14 cellular contexts compared by ENCODE assay signal in the genomic region with DNA sequence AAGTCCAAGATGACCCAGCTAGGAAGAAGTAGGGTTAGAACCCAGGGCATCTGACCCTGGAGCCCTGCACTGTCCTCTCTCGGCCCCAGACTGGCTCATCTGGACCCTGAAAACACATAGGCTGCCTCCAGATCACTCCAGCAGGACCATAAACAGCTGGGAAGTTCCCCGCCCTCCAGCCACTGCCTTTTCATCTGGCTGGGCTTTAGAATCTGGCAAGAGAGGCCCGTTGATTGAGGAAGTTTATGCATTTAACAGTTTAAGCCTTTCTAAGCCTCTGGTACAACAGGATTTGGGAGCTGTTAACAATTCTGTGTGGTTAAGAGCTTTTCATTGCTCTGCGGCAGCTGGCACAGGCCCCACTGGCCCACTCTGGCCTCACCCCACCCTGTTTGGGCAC.
DNase-seq lines count a peak whose midpoint lies in the region; ATAC-seq, FAIRE-seq and TF ChIP-seq lines count a peak whose summit lies in the region.
"Had no signal": no experiment of that assay in that cellular context is flagged by ENCODE, and none has a peak within 500 bp of the region (broad histone marks: within the 10 kb centered on the region; RNA-seq: fewer than 3 reads in every experiment).

No MANE protein-coding gene starts in this region.

- H3K27me3 ChIP-seq in IMR-90 (ENCODE audit: control insufficient read depth, insufficient read depth, low read length) (no peaks in the 10 kb centered on the region), H1 (replicated peaks in 1 of 4; ENCODE audit: control insufficient read depth in 3 of 4, extremely low read depth in 1 of 4, insufficient read depth in 3 of 4, low read length in 3 of 4) (no peaks in the 10 kb centered on the region), testis (no peaks in the 10 kb centered on the region)
- H3K27me3 ChIP-seq: BLaER1, stomach had no signal

- no TSS peak for BruUV-seq in IMR-90 (replicated peaks; lab: Mats Ljungman, UMichigan)

- POLR2A ChIA-PET in IMR-90 (lab: Charles Lee; ENCODE audit: unreplicated experiment): no interaction called here
- POLR2A ChIA-PET in H1 (lab: Charles Lee; ENCODE audit: partially characterized antibody): no interaction called here

- H3K79me1 ChIP-seq in IMR-90 (ENCODE audit: low read depth in 1 of 2, low read length in 2 of 2) (peaks cover 15 to 68% of the 10 kb centered on the region in 2 experiments; a peak in 3 of 4 replicates), H1 (ENCODE audit: low read depth, low read length) (no peaks in the 10 kb centered on the region)

- TF ChIP-seq EP300 in H1 (IDR thresholded peaks at IDR 0.05; ENCODE audit: borderline replicate concordance in 1 of 2, low read depth in 2 of 2, low read length in 2 of 2): no peak

- H3K23ac ChIP-seq in IMR-90 (ENCODE audit: low read depth, low read length) (no peak overlapping the region), H1 (ENCODE audit: insufficient read length) (no peak overlapping the region)

- no peaks in the 10 kb centered on the region for H3K9me3 ChIP-seq in IMR-90 (ENCODE audit: control insufficient read depth, insufficient read depth, low read length)
- H3K9me3 ChIP-seq in H1 (ENCODE audit: insufficient read depth in 2 of 2, low read depth in 1 of 2, low read length in 1 of 2): no peaks in the 10 kb centered on the region
- H3K9me3 ChIP-seq in testis: no peaks in the 10 kb centered on the region
- H3K9me3 ChIP-seq: BLaER1, stomach had no signal

- H3K18ac ChIP-seq in IMR-90 (ENCODE audit: low read depth, low read length) (no peak overlapping the region), H1 (ENCODE audit: extremely low read depth, low read length) (no peak overlapping the region; the same call in 1 of the 2 replicates)

- H2BK5ac ChIP-seq in IMR-90 (ENCODE audit: low read depth, low read length, poor library complexity, severe bottlenecking): no peak overlapping the region
- no peak overlapping the region for H2BK5ac ChIP-seq in H1 (ENCODE audit: low read depth, low read length)

- no peak for TF ChIP-seq CTCF in IMR-90 (conservative IDR thresholded peaks at IDR 0.05; ENCODE audit: low read depth, low read length)
- TF ChIP-seq CTCF in H1 (IDR thresholded peaks at IDR 0.05; ENCODE audit: control extremely low read depth in 1 of 3, insufficient read depth in 1 of 3, low read depth in 1 of 3, low read length in 3 of 3): no peak
- TF ChIP-seq CTCF in testis (IDR thresholded peaks at IDR 0.05): no peak

- H3K4ac ChIP-seq in IMR-90 (ENCODE audit: low read depth, low read length) (no peak overlapping the region), H1 (replicated peaks; ENCODE audit: insufficient read length, low read depth, low read length) (no peak overlapping the region)

- ATAC-seq in IMR-90 (ENCODE audit: low read depth): peak; percentile 63
- ATAC-seq in left lobe of liver: peak; percentile 26
- ATAC-seq in HG03457 (IDR thresholded peaks at IDR 0.05; ENCODE audit: unreplicated experiment): no peak
- no peak for ATAC-seq in GM18858 (IDR thresholded peaks at IDR 0.05; ENCODE audit: unreplicated experiment)
- no peak for ATAC-seq in GM21786 (IDR thresholded peaks at IDR 0.05; ENCODE audit: unreplicated experiment)
- ATAC-seq: activated CD8-positive, alpha-beta T cell treated with anti-CD3 and anti-CD28 coated beads, Interleukin-2, amount 10 ng/mL, durations not matched to agents 7 days and 5 days; activated T-helper 17 cell treated with anti-CD3 and anti-CD28 coated beads, Interleukin-2, amount 50 U/mL, for 72 hours; PC-3 had no signal

- H2AK5ac ChIP-seq in IMR-90 (ENCODE audit: low read depth, low read length): no peak overlapping the region; the same call in 1 of the 2 replicates
- no peak overlapping the region for H2AK5ac ChIP-seq in H1 (ENCODE audit: low read depth, low read length)

- no peak overlapping the region for H3K9ac ChIP-seq in IMR-90 (ENCODE audit: low read depth, low read length)
- no peak overlapping the region for H3K9ac ChIP-seq in H1 (replicated peaks in 1 of 4; ENCODE audit: extremely low read depth in 1 of 4, low read depth in 3 of 4, low read length in 3 of 4)
- H3K9ac ChIP-seq: BLaER1 had no signal

- CTCF ChIA-PET in IMR-90 (lab: Yijun Ruan, JAX) (interaction anchor here (0.8 to 1.5 kb wide), 3 partner anchors 10 to 67 kb away, joined by 3 read pairs; no protein-coding TSS in a partner anchor), H1 (lab: Charles Lee; ENCODE audit: partially characterized antibody) (no interaction called here)

- no CpG with 5 or more reads among the region's 4 CpGs for WGBS in IMR-90 (ENCODE audit: extremely low coverage in 2 of 2, insufficient read length in 1 of 2), 2 experiments
- WGBS in H1 (ENCODE audit: extremely low coverage in 1 of 2, insufficient coverage in 1 of 2, insufficient read length in 1 of 2, insufficient replicate concordance in 2 of 2, low coverage in 1 of 2, low lambda C conversion rate in 2 of 2, missing lambda C conversion rate in 1 of 2), 2 experiments: 69% methylated on average over 4 of the region's 4 CpGs; no CpG with 5 or more reads in 1 of the 2 experiments
- WGBS in testis, 2 donors: 36 to 46% methylated on average over 4 of the region's 4 CpGs

- H3K56ac ChIP-seq in IMR-90 (ENCODE audit: extremely low read depth, insufficient read depth, low read length): no peak overlapping the region
- H3K56ac ChIP-seq in H1 (replicated peaks; ENCODE audit: insufficient read length, low read depth, low read length): no peak overlapping the region

- TF ChIP-seq RAD21 in IMR-90 (IDR thresholded peaks at IDR 0.05; ENCODE audit: low read length): no peak
- TF ChIP-seq RAD21 in H1 (IDR thresholded peaks at IDR 0.05 in 1 of 2, conservative IDR thresholded peaks at IDR 0.05 in 1 of 2; ENCODE audit: low read depth in 2 of 2, low read length in 2 of 2): no peak

- peaks cover 6% of the 10 kb centered on the region for H3K9me1 ChIP-seq in IMR-90 (ENCODE audit: insufficient read depth, low read length)

- H3K4me3 ChIP-seq in IMR-90 (ENCODE audit: insufficient read depth, low read depth, low read length) (no peak overlapping the region), H1 (ENCODE audit: extremely low read depth in 1 of 4, insufficient read depth in 2 of 4, low read depth in 3 of 4, low read length in 4 of 4) (no peak overlapping the region), testis (no peak overlapping the region)
- H3K4me3 ChIP-seq: BLaER1, stomach had no signal

- H2BK120ac ChIP-seq in IMR-90 (ENCODE audit: low read depth, low read length) (no peak overlapping the region), H1 (replicated peaks; ENCODE audit: low read depth, low read length) (no peak overlapping the region)

- no peak for FAIRE-seq in H1 (lab: Jason Lieb, UNC)

- in situ Hi-C loops in IMR-90 (cut with MboI; ENCODE audit: low sequenced_read_pairs): no loop called here

- no peak overlapping the region for H3K4me2 ChIP-seq in IMR-90 (ENCODE audit: low read depth, low read length)
- no peak overlapping the region for H3K4me2 ChIP-seq in H1 (ENCODE audit: insufficient read depth in 1 of 2, low read depth in 2 of 2, low read length in 2 of 2)
- H3K4me2 ChIP-seq: BLaER1 had no signal

- H3K27ac ChIP-seq in IMR-90 (ENCODE audit: insufficient read depth, low read length) (no peak overlapping the region), H1 (ENCODE audit: low read depth, low read length) (no peak overlapping the region), testis (peak overlapping the region in 1 of 2 donors; percentile 71)
- H3K27ac ChIP-seq: BLaER1, stomach had no signal

- no peaks in the 10 kb centered on the region; the same call in 1 of the 2 replicates for H3K23me2 ChIP-seq in H1 (ENCODE audit: low read depth, low read length)

- no peak overlapping the region for H2BK20ac ChIP-seq in IMR-90 (ENCODE audit: low read depth, low read length)
- no peak overlapping the region for H2BK20ac ChIP-seq in H1 (ENCODE audit: low read length)

- dilution Hi-C loops in IMR-90 (cut with HindIII; ENCODE audit: low sequenced_read_pairs, unreplicated experiment): no loop called here

- H4K91ac ChIP-seq in IMR-90 (ENCODE audit: insufficient read depth, low read depth, low read length) (no peak overlapping the region), H1 (replicated peaks; ENCODE audit: insufficient read length, low read length) (no peak overlapping the region)

- H3K4me1 ChIP-seq in IMR-90 (ENCODE audit: control insufficient read depth, insufficient read depth, low read length): peaks cover 5% of the 10 kb centered on the region; the same call in 1 of the 2 replicates
- H3K4me1 ChIP-seq in H1 (replicated peaks in 1 of 4; ENCODE audit: control insufficient read depth in 3 of 4, insufficient read depth in 4 of 4, low read length in 3 of 4): peaks cover 0 to 28% (median 10%) of the 10 kb centered on the region in 4 experiments; a peak in 6 of 7 replicates
- peaks cover 39% of the 10 kb centered on the region for H3K4me1 ChIP-seq in testis
- H3K4me1 ChIP-seq: BLaER1 had no signal

- intact Hi-C loops in IMR-90 (cut with micrococcal nuclease) (loop anchor here (2.0 kb wide), 1 partner anchor 14 kb away; no protein-coding TSS in a partner anchor), testis (cut with DNase I; ENCODE audit: low total_unique reads) (no loop called here)

- H3K14ac ChIP-seq in IMR-90 (replicated peaks; ENCODE audit: low read depth, low read length) (no peak overlapping the region), H1 (ENCODE audit: insufficient read length) (no peak overlapping the region)

- DNase-seq in IMR-90: peak; percentile 17
- no peak for DNase-seq in H1 (ENCODE audit: low read depth in 1 of 2, low spot score in 2 of 2)
- DNase-seq in left lobe of liver (ENCODE audit: low spot score): no peak
- peak; percentile 49 for DNase-seq in testis
- DNase-seq: activated CD8-positive, alpha-beta T cell treated with anti-CD3 and anti-CD28 coated beads, Interleukin-2, amount 10 ng/mL, durations not matched to agents 7 days and 5 days; DMS79; NCI-H1694 treated with DMSO at 0.1 percent for 48 hours; PC-3; stomach had no signal

- TF ChIP-seq POLR2A in IMR-90 (IDR thresholded peaks at IDR 0.05; ENCODE audit: low read depth, low read length) (no peak), H1 (IDR thresholded peaks at IDR 0.05; ENCODE audit: control extremely low read depth in 1 of 2, low read depth in 2 of 2, low read length in 2 of 2) (no peak), testis (IDR thresholded peaks at IDR 0.05) (no peak)

- no peaks in the 10 kb centered on the region for H3K79me2 ChIP-seq in H1 (ENCODE audit: control insufficient read depth in 1 of 2, insufficient read depth in 2 of 2, low read length in 2 of 2)

- H2BK15ac ChIP-seq in IMR-90 (ENCODE audit: low read depth, low read length): no peak overlapping the region
- H2BK15ac ChIP-seq in H1 (ENCODE audit: low read length): no peak overlapping the region

- H2AFZ ChIP-seq in IMR-90 (replicated peaks; ENCODE audit: low read length, poor library complexity) (no peak overlapping the region), H1 (ENCODE audit: low read length) (no peak overlapping the region)

- H2BK12ac ChIP-seq in H1 (ENCODE audit: low read depth, low read length): peak overlapping the region; percentile 18; the same call in 1 of the 2 replicates

- no peak overlapping the region for H4K5ac ChIP-seq in IMR-90 (ENCODE audit: low read depth, low read length)
- H4K5ac ChIP-seq in H1 (ENCODE audit: insufficient read length, low read depth, low read length): no peak overlapping the region

- no peak overlapping the region for H4K8ac ChIP-seq in IMR-90 (ENCODE audit: low read depth in 2 of 2, low read length in 2 of 2)
- no peak overlapping the region for H4K8ac ChIP-seq in H1 (ENCODE audit: extremely low read depth, insufficient read depth, low read length)

- peaks cover 4% of the 10 kb centered on the region for H3K36me3 ChIP-seq in IMR-90 (ENCODE audit: control insufficient read depth, insufficient read depth, low read length)
- H3K36me3 ChIP-seq in H1 (ENCODE audit: control insufficient read depth in 2 of 4, insufficient read depth in 4 of 4, low read length in 3 of 4): no peaks in the 10 kb centered on the region; a peak in 1 of 8 replicates
- H3K36me3 ChIP-seq in testis (ENCODE audit: low read depth, missing control alignments): no peaks in the 10 kb centered on the region
- H3K36me3 ChIP-seq: BLaER1, stomach had no signal

- peaks cover 42% of the 10 kb centered on the region; the same call in 1 of the 2 replicates for H4K20me1 ChIP-seq in IMR-90 (ENCODE audit: insufficient read depth, low read length)
- H4K20me1 ChIP-seq in H1 (replicated peaks in 1 of 2; ENCODE audit: control insufficient read depth in 1 of 2, insufficient read depth in 2 of 2, low read length in 2 of 2): no peaks in the 10 kb centered on the region
- H4K20me1 ChIP-seq: BLaER1 had no signal

- H2AK9ac ChIP-seq in IMR-90 (replicated peaks; ENCODE audit: low read depth, low read length, poor library complexity): no peak overlapping the region

Comparison
In these comparisons a context has a peak if more than half of its experiments do, and no peak if none do; other contexts are left out.
1. ATAC-seq: peak in IMR-90 (single experiment) and left lobe of liver (single experiment); none in HG03457 (single experiment), GM18858 (single experiment) and GM21786 (single experiment).
2. DNase-seq: peak in IMR-90 (single experiment) and testis (single experiment); none in H1 (0 of 2) and left lobe of liver (single experiment).